11 cellular contexts compared by ENCODE assay signal in genomic region chr22:18032455-18033101, GRCh38. TPM values are rescaled to one million over a fixed set of nuclear protein-coding genes. Genes with fewer than 3 reads are reported as not detected.
A peak's percentile ranks its signal among the peaks of the same experiment; 100 is the strongest.
DNase-seq lines count a peak whose midpoint lies in the region; ATAC-seq and TF ChIP-seq lines count a peak whose summit lies in the region.
"Had no signal": no experiment of that assay in that cellular context is flagged by ENCODE, and none has a peak within 500 bp of the region (broad histone marks: within the 10 kb centered on the region; RNA-seq: fewer than 3 reads in every experiment).

No MANE protein-coding gene starts in this region.

- H3K36me3 Mint-ChIP-seq in activated naive CD4-positive, alpha-beta T cell treated with anti-CD3 and anti-CD28 coated beads for 36 hours (ENCODE audit: low read depth): no peaks in the 10 kb centered on the region
- no peaks in the 10 kb centered on the region for H3K36me3 Mint-ChIP-seq in activated T-helper 2 cell treated with anti-CD3 and anti-CD28 coated beads, Interferon-gamma antibody, Interleukin-2, Interleukin-4, amounts not matched to agents 10 μg/mL and 5 μg/mL and 100 μg/mL, durations not matched to agents 14 hours and 24 hours and 36 hours (ENCODE audit: low read depth)
- H3K36me3 Mint-ChIP-seq: T-cell had no signal

- CTCF ChIA-PET in activated naive CD4-positive, alpha-beta T cell treated with anti-CD3 and anti-CD28 coated beads for 36 hours (lab: Charles Lee): interaction anchor here (1.1 kb wide), 1 partner anchor 202 kb away, joined by 3 read pairs; no protein-coding TSS in a partner anchor

- no peak overlapping the region for H3K4me3 ChIP-seq in foreskin fibroblast (ENCODE audit: low read depth in 1 of 2, low read length in 2 of 2)
- H3K4me3 ChIP-seq in skeletal muscle tissue (ENCODE audit: low read length in 3 of 3): peak overlapping the region in 2 of 3 donors; percentile 42 to 47

- no peak for TF ChIP-seq CTCF in foreskin fibroblast (IDR thresholded peaks at IDR 0.05; ENCODE audit: low read depth, low read length)

- DNase-seq in HCEC 1CT: peak; percentile 96
- DNase-seq in foreskin fibroblast: peak; percentile 81 to 93
- DNase-seq in activated naive CD4-positive, alpha-beta T cell treated with anti-CD3 and anti-CD28 coated beads for 36 hours: no peak
- DNase-seq in activated T-helper 2 cell treated with anti-CD3 and anti-CD28 coated beads, Interferon-gamma antibody, Interleukin-2, Interleukin-4, amounts not matched to agents 10 μg/mL and 5 μg/mL and 100 μg/mL, durations not matched to agents 14 hours and 24 hours and 36 hours (ENCODE audit: low spot score): no peak
- DNase-seq: DND-41, NCI-H146, T-cell had no signal

- no peak overlapping the region for H3K4me3 Mint-ChIP-seq in activated naive CD4-positive, alpha-beta T cell treated with anti-CD3 and anti-CD28 coated beads for 36 hours
- H3K4me3 Mint-ChIP-seq in activated T-helper 2 cell treated with anti-CD3 and anti-CD28 coated beads, Interferon-gamma antibody, Interleukin-2, Interleukin-4, amounts not matched to agents 10 μg/mL and 5 μg/mL and 100 μg/mL, durations not matched to agents 14 hours and 24 hours and 36 hours (ENCODE audit: low read depth): no peak overlapping the region
- H3K4me3 Mint-ChIP-seq: T-cell had no signal

- H3K9me3 ChIP-seq in skeletal muscle tissue (ENCODE audit: control insufficient read depth in 3 of 3, low read length in 3 of 3): no peaks in the 10 kb centered on the region

- peaks cover 50 to 65% (median 53%) of the 10 kb centered on the region in 3 donors for H3K4me1 ChIP-seq in skeletal muscle tissue (ENCODE audit: control insufficient read depth in 3 of 3, insufficient read depth in 3 of 3, low read length in 3 of 3)

- H3K27me3 ChIP-seq in skeletal muscle tissue (ENCODE audit: control insufficient read depth in 3 of 3, insufficient read depth in 3 of 3, low read length in 3 of 3): no peaks in the 10 kb centered on the region

- intact Hi-C loops in activated naive CD4-positive, alpha-beta T cell treated with anti-CD3 and anti-CD28 coated beads for 36 hours (cut with micrococcal nuclease): no loop called here
- intact Hi-C loops in activated T-helper 2 cell treated with anti-CD3 and anti-CD28 coated beads, Interferon-gamma antibody, Interleukin-2, Interleukin-4, amounts not matched to agents 10 μg/mL and 5 μg/mL and 100 μg/mL, durations not matched to agents 14 hours and 24 hours and 36 hours (cut with micrococcal nuclease): no loop called here

- no peaks in the 10 kb centered on the region for H3K27me3 Mint-ChIP-seq in activated naive CD4-positive, alpha-beta T cell treated with anti-CD3 and anti-CD28 coated beads for 36 hours (ENCODE audit: low read depth)
- H3K27me3 Mint-ChIP-seq in activated T-helper 2 cell treated with anti-CD3 and anti-CD28 coated beads, Interferon-gamma antibody, Interleukin-2, Interleukin-4, amounts not matched to agents 10 μg/mL and 5 μg/mL and 100 μg/mL, durations not matched to agents 14 hours and 24 hours and 36 hours (ENCODE audit: low read depth): peaks cover 20% of the 10 kb centered on the region

- peak overlapping the region in 2 of 3 donors; percentile 12 to 47 for H3K9ac ChIP-seq in skeletal muscle tissue (ENCODE audit: low read depth in 1 of 3, low read length in 3 of 3)

- H3K36me3 ChIP-seq in skeletal muscle tissue (ENCODE audit: control insufficient read depth in 3 of 3, insufficient read depth in 3 of 3, low read length in 3 of 3): no peaks in the 10 kb centered on the region

- H3K4me1 Mint-ChIP-seq in activated naive CD4-positive, alpha-beta T cell treated with anti-CD3 and anti-CD28 coated beads for 36 hours (ENCODE audit: low read depth): no peaks in the 10 kb centered on the region
- H3K4me1 Mint-ChIP-seq in activated T-helper 2 cell treated with anti-CD3 and anti-CD28 coated beads, Interferon-gamma antibody, Interleukin-2, Interleukin-4, amounts not matched to agents 10 μg/mL and 5 μg/mL and 100 μg/mL, durations not matched to agents 14 hours and 24 hours and 36 hours (ENCODE audit: low read depth): no peaks in the 10 kb centered on the region
- H3K4me1 Mint-ChIP-seq: T-cell had no signal

- H3K9me3 Mint-ChIP-seq in activated naive CD4-positive, alpha-beta T cell treated with anti-CD3 and anti-CD28 coated beads for 36 hours: no peaks in the 10 kb centered on the region
- no peaks in the 10 kb centered on the region for H3K9me3 Mint-ChIP-seq in activated T-helper 2 cell treated with anti-CD3 and anti-CD28 coated beads, Interferon-gamma antibody, Interleukin-2, Interleukin-4, amounts not matched to agents 10 μg/mL and 5 μg/mL and 100 μg/mL, durations not matched to agents 14 hours and 24 hours and 36 hours
- H3K9me3 Mint-ChIP-seq: T-cell had no signal

- H3K27ac ChIP-seq in skeletal muscle tissue (ENCODE audit: low read depth, low read length): peak overlapping the region; percentile 86

- ATAC-seq in SK-N-SH treated with all-trans-retinoic acid at 6 μM for 48 hours (peak; percentile 84), GM19455 (IDR thresholded peaks at IDR 0.05; ENCODE audit: unreplicated experiment) (no peak), HG03196 (IDR thresholded peaks at IDR 0.05; ENCODE audit: unreplicated experiment) (no peak)
- ATAC-seq: T-cell had no signal

- H3K27ac Mint-ChIP-seq in activated naive CD4-positive, alpha-beta T cell treated with anti-CD3 and anti-CD28 coated beads for 36 hours: no peak overlapping the region
- no peak overlapping the region for H3K27ac Mint-ChIP-seq in activated T-helper 2 cell treated with anti-CD3 and anti-CD28 coated beads, Interferon-gamma antibody, Interleukin-2, Interleukin-4, amounts not matched to agents 10 μg/mL and 5 μg/mL and 100 μg/mL, durations not matched to agents 14 hours and 24 hours and 36 hours
- H3K27ac Mint-ChIP-seq: T-cell had no signal

TF ChIP-seq in SK-N-SH treated with all-trans-retinoic acid at 6 μM for 48 hours, 23 proteins besides CTCF, POLR2A, EP300 and RAD21 (continues in another document):
- TF ChIP-seq OSR1 (CRISPR knock-in tag; IDR thresholded peaks at IDR 0.05) (no peak), ZFP3 (CRISPR knock-in tag; IDR thresholded peaks at IDR 0.05) (0 out of 2 replicates have a peak, but pooled peaks have one; percentile 12), CREB5 (CRISPR knock-in tag; IDR thresholded peaks at IDR 0.05; ENCODE audit: low read depth) (peak; percentile 75; the same call in 1 of the 2 replicates), SNAI2 (CRISPR knock-in tag; IDR thresholded peaks at IDR 0.05) (peak; percentile 62; the same call in 1 of the 2 replicates), TSHZ2 (CRISPR knock-in tag; IDR thresholded peaks at IDR 0.05) (peak; percentile 21; the same call in 1 of the 2 replicates), GLIS3 (CRISPR knock-in tag; IDR thresholded peaks at IDR 0.05) (no peak), ESRRG (CRISPR knock-in tag; IDR thresholded peaks at IDR 0.05) (no peak)

RNA-seq across cellular contexts. Expression of gene MICAL3, which starts 8.2 kb away (rescaled TPM):
- 20.9 TPM for total RNA-seq in skeletal muscle tissue
- total RNA-seq in activated naive CD4-positive, alpha-beta T cell treated with anti-CD3 and anti-CD28 coated beads for 36 hours: 10 to 100 TPM; 21.0 to 25.8 TPM
- total RNA-seq in activated T-helper 2 cell treated with anti-CD3 and anti-CD28 coated beads, Interferon-gamma antibody, Interleukin-2, Interleukin-4, amounts not matched to agents 10 μg/mL and 5 μg/mL and 100 μg/mL, durations not matched to agents 14 hours and 24 hours and 36 hours: 40.6 and 41.8 TPM in 2 replicates

RNA-seq across cellular contexts. Expression of gene PEX26, which starts 45.2 kb away (rescaled TPM):
- total RNA-seq in skeletal muscle tissue: 5.2 TPM
- total RNA-seq in activated naive CD4-positive, alpha-beta T cell treated with anti-CD3 and anti-CD28 coated beads for 36 hours: 10 to 100 TPM; 47.6 to 48.2 TPM
- 47.3 and 47.8 TPM in 2 replicates for total RNA-seq in activated T-helper 2 cell treated with anti-CD3 and anti-CD28 coated beads, Interferon-gamma antibody, Interleukin-2, Interleukin-4, amounts not matched to agents 10 μg/mL and 5 μg/mL and 100 μg/mL, durations not matched to agents 14 hours and 24 hours and 36 hours

Comparison
In these comparisons a context has a peak if more than half of its experiments do, and no peak if none do; other contexts are left out.
1. DNase-seq: peak in HCEC 1CT (single experiment) and foreskin fibroblast (2 of 2); none in activated naive CD4-positive, alpha-beta T cell treated with anti-CD3 and anti-CD28 coated beads for 36 hours (single experiment) and activated T-helper 2 cell treated with anti-CD3 and anti-CD28 coated beads, Interferon-gamma antibody, Interleukin-2, Interleukin-4, amounts not matched to agents 10 μg/mL and 5 μg/mL and 100 μg/mL, durations not matched to agents 14 hours and 24 hours and 36 hours (single experiment).
2. H3K4me3 ChIP-seq: peak in skeletal muscle tissue (2 of 3); none in foreskin fibroblast (0 of 2).